Comparison of ENCODE assay signal across 14 cellular contexts in genomic region chr17:81286491-81287145, GRCh38. TPM values are rescaled to one million over a fixed set of nuclear protein-coding genes. Genes with fewer than 3 reads are reported as not detected.
A peak's percentile ranks its signal among the peaks of the same experiment; 100 is the strongest.
DNase-seq lines count a peak whose midpoint lies in the region; ATAC-seq and TF ChIP-seq lines count a peak whose summit lies in the region.
"Had no signal": no experiment of that assay in that cellular context is flagged by ENCODE, and none has a peak within 500 bp of the region (broad histone marks: within the 10 kb centered on the region; RNA-seq: fewer than 3 reads in every experiment).

No MANE protein-coding gene starts in this region.

- intact Hi-C loops in activated T-helper 1 cell treated with anti-CD3 and anti-CD28 coated beads, Interleukin-12 subunit alpha, Interleukin-12 subunit beta, Interleukin-2, Interleukin-4 antibody, amounts not matched to agents 30 ng/mL and 10 ng/mL and 1 ng/mL, durations not matched to agents 14 hours and 24 hours and 36 hours (cut with micrococcal nuclease) = no loop called here
- intact Hi-C loops in right cardiac atrium (cut with DNase I) = no loop called here
- intact Hi-C loops in spleen (cut with DNase I; ENCODE audit: low total_unique reads) = no loop called here

- no peaks in the 10 kb centered on the region for H3K9me3 Mint-ChIP-seq in T-helper 1 cell treated with Interleukin-12 subunit alpha and Interleukin-12 subunit beta and Interleukin-4 antibody, amounts not matched to agents 30 μg/mL and 1 μg/mL, for 36 hours
- H3K9me3 Mint-ChIP-seq in activated T-helper 1 cell treated with anti-CD3 and anti-CD28 coated beads, Interleukin-12 subunit alpha, Interleukin-12 subunit beta, Interleukin-2, Interleukin-4 antibody, amounts not matched to agents 30 ng/mL and 10 ng/mL and 1 ng/mL, durations not matched to agents 14 hours and 24 hours and 36 hours = no peaks in the 10 kb centered on the region

- no peak overlapping the region for H2AFZ ChIP-seq in MM.1S (ENCODE audit: low read length)

- ATAC-seq in right cardiac atrium = no peak

- peaks cover 33% of the 10 kb centered on the region for H3K4me1 Mint-ChIP-seq in T-helper 1 cell treated with Interleukin-12 subunit alpha and Interleukin-12 subunit beta and Interleukin-4 antibody, amounts not matched to agents 30 μg/mL and 1 μg/mL, for 36 hours (ENCODE audit: low read depth)
- H3K4me1 Mint-ChIP-seq in activated T-helper 1 cell treated with anti-CD3 and anti-CD28 coated beads, Interleukin-12 subunit alpha, Interleukin-12 subunit beta, Interleukin-2, Interleukin-4 antibody, amounts not matched to agents 30 ng/mL and 10 ng/mL and 1 ng/mL, durations not matched to agents 14 hours and 24 hours and 36 hours (ENCODE audit: low read depth) = peaks cover 29% of the 10 kb centered on the region

- no peaks in the 10 kb centered on the region for H4K20me1 ChIP-seq in MM.1S (ENCODE audit: insufficient read depth, low read length)

- H3K27ac Mint-ChIP-seq in T-helper 1 cell treated with Interleukin-12 subunit alpha and Interleukin-12 subunit beta and Interleukin-4 antibody, amounts not matched to agents 30 μg/mL and 1 μg/mL, for 36 hours = peak overlapping the region; percentile 49
- peak overlapping the region; percentile 76 for H3K27ac Mint-ChIP-seq in activated T-helper 1 cell treated with anti-CD3 and anti-CD28 coated beads, Interleukin-12 subunit alpha, Interleukin-12 subunit beta, Interleukin-2, Interleukin-4 antibody, amounts not matched to agents 30 ng/mL and 10 ng/mL and 1 ng/mL, durations not matched to agents 14 hours and 24 hours and 36 hours

- H3K27ac ChIP-seq in right cardiac atrium (ENCODE audit: low read length) = peak overlapping the region; percentile 71
- peak overlapping the region; percentile 42 to 91 (median 87) for H3K27ac ChIP-seq in spleen
- no peak overlapping the region for H3K27ac ChIP-seq in MM.1S (ENCODE audit: low read length)
- H3K27ac ChIP-seq: 22Rv1, SJSA1 had no signal

- H3K27me3 Mint-ChIP-seq in T-helper 1 cell treated with Interleukin-12 subunit alpha and Interleukin-12 subunit beta and Interleukin-4 antibody, amounts not matched to agents 30 μg/mL and 1 μg/mL, for 36 hours (ENCODE audit: low read depth) = no peaks in the 10 kb centered on the region
- H3K27me3 Mint-ChIP-seq in activated T-helper 1 cell treated with anti-CD3 and anti-CD28 coated beads, Interleukin-12 subunit alpha, Interleukin-12 subunit beta, Interleukin-2, Interleukin-4 antibody, amounts not matched to agents 30 ng/mL and 10 ng/mL and 1 ng/mL, durations not matched to agents 14 hours and 24 hours and 36 hours (ENCODE audit: insufficient read depth) = no peaks in the 10 kb centered on the region

- no peak overlapping the region for H3K4me3 ChIP-seq in right cardiac atrium (ENCODE audit: low read length)
- H3K4me3 ChIP-seq in spleen = peak overlapping the region in 1 of 8 donors; percentile 69
- no peak overlapping the region for H3K4me3 ChIP-seq in MM.1S (ENCODE audit: low read length)
- H3K4me3 ChIP-seq: MG63, SJSA1 had no signal

- no peaks in the 10 kb centered on the region for H3K9me3 ChIP-seq in right cardiac atrium (ENCODE audit: control insufficient read depth, low read length)
- no peaks in the 10 kb centered on the region for H3K9me3 ChIP-seq in spleen
- H3K9me3 ChIP-seq in MM.1S (replicated peaks; ENCODE audit: insufficient read depth, low read length) = no peaks in the 10 kb centered on the region
- H3K9me3 ChIP-seq: MG63, SJSA1 had no signal

- H3F3A ChIP-seq in MM.1S (ENCODE audit: insufficient read depth, low read length) = no peaks in the 10 kb centered on the region

- TF ChIP-seq POLR2A in spleen (IDR thresholded peaks at IDR 0.05) = no peak

- H3K4me2 ChIP-seq in MM.1S (ENCODE audit: low read depth, low read length) = no peak overlapping the region

- H3K4me1 ChIP-seq in right cardiac atrium (ENCODE audit: control insufficient read depth, insufficient read depth, low read length) = no peaks in the 10 kb centered on the region
- peaks cover 33 to 79% (median 54%) of the 10 kb centered on the region in 6 donors for H3K4me1 ChIP-seq in spleen
- H3K4me1 ChIP-seq in MM.1S (ENCODE audit: low read length) = no peaks in the 10 kb centered on the region; the same call in 1 of the 2 replicates
- H3K4me1 ChIP-seq: SJSA1 had no signal

- TF ChIP-seq CTCF in spleen (IDR thresholded peaks at IDR 0.05 in 8 of 11, conservative IDR thresholded peaks at IDR 0.05 in 3 of 11) (no peak), MM.1S (IDR thresholded peaks at IDR 0.05; ENCODE audit: low read length) (no peak)

- no peaks in the 10 kb centered on the region for H3K9me2 ChIP-seq in MM.1S (replicated peaks; ENCODE audit: insufficient read depth, low read length)

- peaks cover 74% of the 10 kb centered on the region for H3K79me2 ChIP-seq in MM.1S (ENCODE audit: low read length)

- H3K4me3 Mint-ChIP-seq in T-helper 1 cell treated with Interleukin-12 subunit alpha and Interleukin-12 subunit beta and Interleukin-4 antibody, amounts not matched to agents 30 μg/mL and 1 μg/mL, for 36 hours = peak overlapping the region; percentile 40
- H3K4me3 Mint-ChIP-seq in activated T-helper 1 cell treated with anti-CD3 and anti-CD28 coated beads, Interleukin-12 subunit alpha, Interleukin-12 subunit beta, Interleukin-2, Interleukin-4 antibody, amounts not matched to agents 30 ng/mL and 10 ng/mL and 1 ng/mL, durations not matched to agents 14 hours and 24 hours and 36 hours = peak overlapping the region; percentile 85

- H3K9ac ChIP-seq in MM.1S (ENCODE audit: low read length) = no peak overlapping the region

- H3K27me3 ChIP-seq in right cardiac atrium (ENCODE audit: control insufficient read depth, insufficient read depth) (no peaks in the 10 kb centered on the region), spleen (replicated peaks in 1 of 7) (no peaks in the 10 kb centered on the region), MM.1S (replicated peaks; ENCODE audit: insufficient read depth, low read length) (no peaks in the 10 kb centered on the region)
- H3K27me3 ChIP-seq: MG63, SJSA1 had no signal

- peaks cover 0 to 82% (median 38%) of the 10 kb centered on the region in 6 donors for H3K36me3 ChIP-seq in spleen
- H3K36me3 ChIP-seq in MM.1S (replicated peaks; ENCODE audit: insufficient read depth, low read length) = no peaks in the 10 kb centered on the region

- DNase-seq in T-helper 1 cell (no peak), right cardiac atrium (peak in 2 of 3 donors; percentile 45 to 62), spleen (no peak), foreskin melanocyte (no peak), MM.1S (no peak)
- DNase-seq in activated T-helper 1 cell treated with anti-CD3 and anti-CD28 coated beads, Interleukin-12 subunit alpha, Interleukin-12 subunit beta, Interleukin-2, Interleukin-4 antibody, amounts not matched to agents 30 ng/mL and 10 ng/mL and 1 ng/mL, durations not matched to agents 14 hours and 24 hours and 36 hours (ENCODE audit: low spot score) = no peak
- no peak for DNase-seq in stimulated activated CD8-positive, alpha-beta memory T cell treated with anti-CD3 and anti-CD28 coated beads, Interleukin-4, amount 100 ng/mL, for 48 hours
- DNase-seq: activated CD4-positive, alpha-beta T cell treated with anti-CD3 and anti-CD28 coated beads for 1 hour; DMS153; MG63; NCI-H345 had no signal

- 83% methylated on average over 23 of the region's 23 CpGs for WGBS in right cardiac atrium
- 70 to 86% (median 85%) methylated on average over 18 to 23 of the region's 23 CpGs for WGBS in spleen, 5 donors

- peaks cover 22% of the 10 kb centered on the region for H3K36me3 Mint-ChIP-seq in T-helper 1 cell treated with Interleukin-12 subunit alpha and Interleukin-12 subunit beta and Interleukin-4 antibody, amounts not matched to agents 30 μg/mL and 1 μg/mL, for 36 hours (ENCODE audit: low read depth)
- H3K36me3 Mint-ChIP-seq in activated T-helper 1 cell treated with anti-CD3 and anti-CD28 coated beads, Interleukin-12 subunit alpha, Interleukin-12 subunit beta, Interleukin-2, Interleukin-4 antibody, amounts not matched to agents 30 ng/mL and 10 ng/mL and 1 ng/mL, durations not matched to agents 14 hours and 24 hours and 36 hours (ENCODE audit: low read depth) = peaks cover 29% of the 10 kb centered on the region

RNA-seq across cellular contexts. Expression of gene SLC38A10, which starts 8.5 kb away (rescaled TPM):
- 99.7 and 101 TPM in 2 replicates for total RNA-seq in activated T-helper 1 cell treated with anti-CD3 and anti-CD28 coated beads, Interleukin-12 subunit alpha, Interleukin-12 subunit beta, Interleukin-2, Interleukin-4 antibody, amounts not matched to agents 30 ng/mL and 10 ng/mL and 1 ng/mL, durations not matched to agents 14 hours and 24 hours and 36 hours
- 10 to 100 TPM; 50.8 to 63.9 (median 53.5) TPM for total RNA-seq in right cardiac atrium
- polyA plus RNA-seq in right cardiac atrium = 61.5 TPM
- total RNA-seq in spleen = 100 to 1,000 TPM in 1 of 7 donors, 10 to 100 TPM in 6; 82.8 to 112 (median 95.0) TPM
- 10 to 100 TPM; 54.9 to 85.1 (median 71.4) TPM for polyA plus RNA-seq in spleen

RNA-seq across cellular contexts. Expression of gene NDUFAF8, which starts 47.5 kb away (rescaled TPM):
- 71.9 and 78.3 TPM in 2 replicates for total RNA-seq in activated T-helper 1 cell treated with anti-CD3 and anti-CD28 coated beads, Interleukin-12 subunit alpha, Interleukin-12 subunit beta, Interleukin-2, Interleukin-4 antibody, amounts not matched to agents 30 ng/mL and 10 ng/mL and 1 ng/mL, durations not matched to agents 14 hours and 24 hours and 36 hours
- total RNA-seq in right cardiac atrium = 10 to 100 TPM; 51.5 to 75.4 (median 62.5) TPM
- 55.0 TPM for polyA plus RNA-seq in right cardiac atrium
- total RNA-seq in spleen = 10 to 100 TPM; 22.0 to 49.3 (median 34.3) TPM
- 10 to 100 TPM; 54.9 to 57.6 (median 56.7) TPM for polyA plus RNA-seq in spleen

RNA-seq across cellular contexts. Expression of gene TEPSIN, which starts 47.8 kb away (rescaled TPM):
- total RNA-seq in activated T-helper 1 cell treated with anti-CD3 and anti-CD28 coated beads, Interleukin-12 subunit alpha, Interleukin-12 subunit beta, Interleukin-2, Interleukin-4 antibody, amounts not matched to agents 30 ng/mL and 10 ng/mL and 1 ng/mL, durations not matched to agents 14 hours and 24 hours and 36 hours = 37.7 and 41.0 TPM in 2 replicates
- total RNA-seq in right cardiac atrium = 10 to 100 TPM; 12.5 to 17.7 (median 14.2) TPM
- polyA plus RNA-seq in right cardiac atrium = 12.6 TPM
- 10 to 100 TPM; 62.3 to 88.8 (median 72.3) TPM for total RNA-seq in spleen
- 10 to 100 TPM; 36.9 to 76.3 (median 57.9) TPM for polyA plus RNA-seq in spleen

Comparison
In these comparisons a context has a peak if more than half of its experiments do, and no peak if none do; other contexts are left out.
1. DNase-seq: peak in right cardiac atrium (2 of 3); none in T-helper 1 cell (0 of 5), activated T-helper 1 cell treated with anti-CD3 and anti-CD28 coated beads, Interleukin-12 subunit alpha, Interleukin-12 subunit beta, Interleukin-2, Interleukin-4 antibody, amounts not matched to agents 30 ng/mL and 10 ng/mL and 1 ng/mL, durations not matched to agents 14 hours and 24 hours and 36 hours (single experiment), spleen (single experiment), foreskin melanocyte (single experiment), stimulated activated CD8-positive, alpha-beta memory T cell treated with anti-CD3 and anti-CD28 coated beads, Interleukin-4, amount 100 ng/mL, for 48 hours (single experiment) and MM.1S (single experiment).